Comparison of ENCODE assay signal across 14 cellular contexts in the genomic region with DNA sequence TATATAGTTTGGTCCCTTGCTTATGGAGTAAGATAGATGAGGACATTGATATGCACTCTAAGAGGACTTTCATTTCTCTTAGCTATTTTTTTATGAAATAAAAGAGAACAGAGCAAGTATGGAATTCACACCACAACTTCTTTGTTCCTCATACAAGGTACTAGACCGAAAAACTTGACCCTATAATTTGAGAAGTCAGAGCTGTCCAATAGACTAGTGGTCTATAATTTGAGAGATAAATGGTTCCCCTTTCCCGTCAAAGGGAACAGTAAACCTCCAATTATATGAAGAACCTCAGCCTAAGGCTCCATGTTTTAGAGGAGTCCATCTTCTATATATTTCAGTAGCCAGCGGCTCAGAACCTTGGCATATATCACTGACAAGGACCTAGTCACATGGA.
"Had no signal": no experiment of that assay in that cellular context is flagged by ENCODE, and none has a peak within 500 bp of the region (broad histone marks: within the 10 kb centered on the region; RNA-seq: fewer than 3 reads in every experiment).

No MANE protein-coding gene starts in this region.

- H3K36me3 ChIP-seq: brain microvascular endothelial cell, neural progenitor cell, ovary, sigmoid colon had no signal

- H3K36me3 Mint-ChIP-seq: activated CD4-positive, alpha-beta memory T cell treated with anti-CD3 and anti-CD28 coated beads for 36 hours; activated naive CD4-positive, alpha-beta T cell treated with anti-CD3 and anti-CD28 coated beads, Interleukin-2, amount 10 ng/mL, durations not matched to agents 7 days and 5 days; neural progenitor cell had no signal

- H2AFZ ChIP-seq: neural progenitor cell had no signal

- ATAC-seq: left ventricle myocardium superior, T-helper 17 cell had no signal

- H3K9ac ChIP-seq: neural progenitor cell had no signal

- FAIRE-seq: kidney had no signal

- H3K9me3 Mint-ChIP-seq: activated CD4-positive, alpha-beta memory T cell treated with anti-CD3 and anti-CD28 coated beads for 36 hours; activated naive CD4-positive, alpha-beta T cell treated with anti-CD3 and anti-CD28 coated beads, Interleukin-2, amount 10 ng/mL, durations not matched to agents 7 days and 5 days; neural progenitor cell had no signal

- H3K4me3 ChIP-seq: neural progenitor cell, ovary, sigmoid colon had no signal

- H3K9me3 ChIP-seq: ovary, sigmoid colon had no signal

- H3K4me3 Mint-ChIP-seq: activated CD4-positive, alpha-beta memory T cell treated with anti-CD3 and anti-CD28 coated beads for 36 hours; activated naive CD4-positive, alpha-beta T cell treated with anti-CD3 and anti-CD28 coated beads, Interleukin-2, amount 10 ng/mL, durations not matched to agents 7 days and 5 days; activated T-helper 1 cell treated with anti-CD3 and anti-CD28 coated beads, Interleukin-12 subunit alpha, Interleukin-12 subunit beta, Interleukin-2, Interleukin-4 antibody, amounts not matched to agents 30 ng/mL and 10 ng/mL and 1 ng/mL, durations not matched to agents 14 hours and 24 hours and 36 hours; neural progenitor cell; T-helper 17 cell had no signal

- H3K27me3 ChIP-seq: brain microvascular endothelial cell, neural progenitor cell, ovary, sigmoid colon had no signal

- H3K4me2 ChIP-seq: neural progenitor cell had no signal

- H3K27ac Mint-ChIP-seq: activated CD4-positive, alpha-beta memory T cell treated with anti-CD3 and anti-CD28 coated beads for 36 hours; activated naive CD4-positive, alpha-beta T cell treated with anti-CD3 and anti-CD28 coated beads, Interleukin-2, amount 10 ng/mL, durations not matched to agents 7 days and 5 days; neural progenitor cell; T-helper 17 cell had no signal

- H3K27ac ChIP-seq: brain microvascular endothelial cell, neural progenitor cell, ovary, sigmoid colon had no signal

- H3K27me3 Mint-ChIP-seq: activated CD4-positive, alpha-beta memory T cell treated with anti-CD3 and anti-CD28 coated beads for 36 hours; activated naive CD4-positive, alpha-beta T cell treated with anti-CD3 and anti-CD28 coated beads, Interleukin-2, amount 10 ng/mL, durations not matched to agents 7 days and 5 days; T-helper 17 cell had no signal

- DNase-seq: activated CD4-positive, alpha-beta memory T cell treated with anti-CD3 and anti-CD28 coated beads for 36 hours; activated CD8-positive, alpha-beta memory T cell treated with anti-CD3 and anti-CD28 coated beads, Interleukin-2, amount 50 U/mL, for 4 hours; activated naive CD4-positive, alpha-beta T cell treated with anti-CD3 and anti-CD28 coated beads, Interleukin-2, amount 10 ng/mL, durations not matched to agents 7 days and 5 days; brain microvascular endothelial cell; dermis blood vessel endothelial cell; kidney; left ventricle myocardium superior; ovary; sigmoid colon; stimulated activated CD4-positive, alpha-beta T cell treated with anti-CD3 and anti-CD28 coated beads, Interleukin-12 subunit alpha, Interleukin-12 subunit beta, amount 100 ng/mL, for 4 hours; stimulated activated CD4-positive, alpha-beta T cell treated with anti-CD3 and anti-CD28 coated beads, Interleukin-2, amount 100 ng/mL, for 48 hours; T-helper 17 cell had no signal

- H3K4me1 Mint-ChIP-seq: neural progenitor cell had no signal
